ENCODE assay signal across 8 cellular contexts in genomic region chr14:103691655-103692054, GRCh38. TPM values are rescaled to one million over a fixed set of nuclear protein-coding genes. Genes with fewer than 3 reads are reported as not detected.
DNase-seq lines count a peak whose midpoint lies in the region; ATAC-seq and TF ChIP-seq lines count a peak whose summit lies in the region.
"Not testable (repeated sequence)": the region's sequence is repeated elsewhere in the genome, so short reads cannot be mapped to it uniquely, and the experiment has no call there.

No MANE protein-coding gene starts in this region.

- not testable (repeated sequence) for TF ChIP-seq POLR2A in thyroid gland (IDR thresholded peaks at IDR 0.05)

- ATAC-seq in GM18907 (IDR thresholded peaks at IDR 0.05; ENCODE audit: unreplicated experiment) (peak; percentile 64), GM19468 (IDR thresholded peaks at IDR 0.05; ENCODE audit: extremely low read depth, unreplicated experiment) (peak; percentile 51), HG02588 (IDR thresholded peaks at IDR 0.05; ENCODE audit: unreplicated experiment) (peak; percentile 66), HG03060 (IDR thresholded peaks at IDR 0.05; ENCODE audit: low read depth, unreplicated experiment) (peak; percentile 42), HG03432 (IDR thresholded peaks at IDR 0.05; ENCODE audit: unreplicated experiment) (peak; percentile 60)

- POLR2A ChIA-PET in RWPE1 (lab: Yijun Ruan, JAX; ENCODE audit: low non-redundant PET): not testable (repeated sequence)

- H3K27me3 ChIP-seq in thyroid gland: not testable (repeated sequence)

- 19 to 45% methylated on average over 3 to 5 of the region's 5 CpGs for WGBS in thyroid gland, 2 donors

- CTCF ChIA-PET in RWPE1 (lab: Yijun Ruan, JAX): interaction anchor here (0.6 kb wide), 2 partner anchors 77 to 431 kb away, joined by 3 read pairs; no protein-coding TSS in a partner anchor

- not testable (repeated sequence) for H3K9me3 ChIP-seq in thyroid gland

- H3K27ac ChIP-seq in RWPE1: peak overlapping the region; percentile 91
- H3K27ac ChIP-seq in thyroid gland: not testable (repeated sequence)

- not testable (repeated sequence) for TF ChIP-seq CTCF in GM12864 (IDR thresholded peaks at IDR 0.05; ENCODE audit: low read depth, low read length, missing control alignments); RWPE1 (conservative IDR thresholded peaks at IDR 0.05; ENCODE audit: low read depth); thyroid gland (IDR thresholded peaks at IDR 0.05)

- intact Hi-C loops in thyroid gland (cut with DNase I): not testable (repeated sequence)

- H3K36me3 ChIP-seq in thyroid gland: peaks cover 23 to 25% of the 10 kb centered on the region in 2 donors

- H3K4me1 ChIP-seq in thyroid gland: peaks cover 22 to 29% of the 10 kb centered on the region in 2 donors

- not testable (repeated sequence) for H3K4me3 ChIP-seq in GM12864 (ENCODE audit: low read depth, low read length); thyroid gland (replicated peaks in 1 of 3)

- peak; percentile 47 for DNase-seq in GM12864 (ENCODE audit: low read depth)
- not testable (repeated sequence) for DNase-seq in RWPE1 (ENCODE audit: low spot score)
- DNase-seq in thyroid gland: peak; percentile 81

RNA-seq across cellular contexts. Expression of gene XRCC3, which starts 23.6 kb away (rescaled TPM):
- 10 to 100 TPM in 1 of 4 donors, 1 to 10 TPM in 3; 3.3 to 15.7 (median 7.9) TPM for total RNA-seq in thyroid gland

RNA-seq across cellular contexts. Expression of gene ZFYVE21, which starts 24.0 kb away (rescaled TPM):
- 100 to 1,000 TPM; 113 to 167 (median 131) TPM for total RNA-seq in thyroid gland
